Comparison of ENCODE assay signal across 8 cellular contexts in the genomic region with DNA sequence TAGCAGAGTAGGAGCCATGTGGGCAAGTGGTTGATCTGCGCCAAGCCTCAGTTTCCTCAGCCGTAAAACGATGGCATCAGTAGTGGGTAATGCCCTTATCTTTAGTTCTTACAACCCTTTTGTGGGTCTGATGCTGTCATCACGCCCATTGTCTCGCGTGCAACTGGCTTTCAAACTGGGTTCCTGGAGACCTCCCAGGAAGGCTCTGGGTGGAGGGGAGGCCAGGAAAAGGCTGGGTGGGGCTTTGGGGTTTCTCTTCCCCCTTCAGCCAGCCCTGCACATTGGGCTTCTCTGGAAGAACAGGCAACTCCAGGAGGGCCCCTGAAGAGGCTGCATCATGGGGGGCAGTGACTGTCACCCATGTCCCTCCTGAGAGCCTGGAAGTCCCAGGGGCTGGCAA. TPM values are rescaled to one million over a fixed set of nuclear protein-coding genes. Genes with fewer than 3 reads are reported as not detected.
"Had no signal": no experiment of that assay in that cellular context is flagged by ENCODE, and none has a peak within 500 bp of the region (broad histone marks: within the 10 kb centered on the region; RNA-seq: fewer than 3 reads in every experiment).

No MANE protein-coding gene starts in this region.

RNA-seq across cellular contexts. Expression of a gene that starts 5.1 kb away (rescaled TPM):
- total RNA-seq: dermis blood vessel endothelial cell, kidney epithelial cell, lower lobe of right lung, osteocyte, progenitor cell of endocrine pancreas, smooth muscle cell had no signal
- polyA plus RNA-seq: endothelial cell of umbilical vein, smooth muscle cell had no signal

RNA-seq across cellular contexts. Expression of a gene that starts 47.2 kb away (rescaled TPM):
- total RNA-seq: ascending aorta had no signal

RNA-seq across cellular contexts. Expression of a gene that starts 47.7 kb away (rescaled TPM):
- total RNA-seq: ascending aorta had no signal
